Comparison of ENCODE assay signal across 23 cellular contexts in the genomic region with DNA sequence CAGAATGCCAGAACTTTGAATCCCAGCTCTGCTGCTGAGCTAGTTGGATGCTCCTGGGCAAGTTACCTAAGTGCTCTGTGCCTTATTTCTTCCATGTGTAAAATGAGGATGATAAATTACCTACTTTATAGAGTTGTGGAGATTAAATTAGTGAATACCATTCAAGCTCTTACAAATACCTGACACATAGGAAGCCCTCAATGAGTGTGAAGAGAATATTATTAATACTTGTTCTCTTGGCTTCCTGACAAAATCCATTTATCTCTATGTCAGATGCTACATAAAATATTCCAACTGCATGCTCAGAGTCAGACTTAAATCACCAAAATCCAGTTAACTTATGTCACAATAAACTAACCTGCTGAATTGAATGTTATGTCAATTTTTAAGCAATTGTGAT. TPM values are rescaled to one million over a fixed set of nuclear protein-coding genes. Genes with fewer than 3 reads are reported as not detected.
A peak's percentile ranks its signal among the peaks of the same experiment; 100 is the strongest.
DNase-seq lines count a peak whose midpoint lies in the region; ATAC-seq, FAIRE-seq and TF ChIP-seq lines count a peak whose summit lies in the region.
"Had no signal": no experiment of that assay in that cellular context is flagged by ENCODE, and none has a peak within 500 bp of the region (broad histone marks: within the 10 kb centered on the region; RNA-seq: fewer than 3 reads in every experiment).

No MANE protein-coding gene starts in this region.

- no peaks in the 10 kb centered on the region for H4K20me1 ChIP-seq in IMR-90 (ENCODE audit: insufficient read depth, low read length)
- H4K20me1 ChIP-seq: BLaER1 had no signal

- no peak overlapping the region for H2AK9ac ChIP-seq in IMR-90 (replicated peaks; ENCODE audit: low read depth, low read length, poor library complexity)

- no peak overlapping the region for H2AK5ac ChIP-seq in IMR-90 (ENCODE audit: low read depth, low read length)

- H3K23ac ChIP-seq in IMR-90 (ENCODE audit: low read depth, low read length) = no peak overlapping the region

- no peaks in the 10 kb centered on the region for H3K27me3 Mint-ChIP-seq in activated CD4-positive, alpha-beta T cell treated with anti-CD3 and anti-CD28 coated beads, Interleukin-2, amount 10 ng/mL, durations not matched to agents 7 days and 5 days

- H3K36me3 Mint-ChIP-seq in activated CD4-positive, alpha-beta T cell treated with anti-CD3 and anti-CD28 coated beads, Interleukin-2, amount 10 ng/mL, durations not matched to agents 7 days and 5 days (ENCODE audit: low read depth) = no peaks in the 10 kb centered on the region
- H3K36me3 Mint-ChIP-seq: CD14-positive monocyte; CD4-positive, alpha-beta memory T cell; CD4-positive, CD25-positive, alpha-beta regulatory T cell; CD8-positive, alpha-beta memory T cell had no signal

- H3K18ac ChIP-seq in IMR-90 (ENCODE audit: low read depth, low read length) = no peak overlapping the region

- H3K14ac ChIP-seq in IMR-90 (replicated peaks; ENCODE audit: low read depth, low read length) = no peak overlapping the region

- TF ChIP-seq POLR2A in IMR-90 (IDR thresholded peaks at IDR 0.05; ENCODE audit: low read depth, low read length) = no peak

- intact Hi-C loops in IMR-90 (cut with micrococcal nuclease) = loop anchor here (10.0 kb wide), 1 partner anchor 45 kb away; the partner anchor contains the start of gene CCBE1

- peaks cover 4% of the 10 kb centered on the region; the same call in 1 of the 2 replicates for H3K9me3 ChIP-seq in IMR-90 (ENCODE audit: control insufficient read depth, insufficient read depth, low read length)
- no peaks in the 10 kb centered on the region for H3K9me3 ChIP-seq in RWPE2 (ENCODE audit: severe bottlenecking)
- H3K9me3 ChIP-seq: A549, BE2C had no signal

- H2BK120ac ChIP-seq in IMR-90 (ENCODE audit: low read depth, low read length) = peak overlapping the region; percentile 42; the same call in 1 of the 2 replicates

- no peak overlapping the region for H2BK15ac ChIP-seq in IMR-90 (ENCODE audit: low read depth, low read length)

- CTCF ChIA-PET in IMR-90 (lab: Yijun Ruan, JAX) = no interaction called here
- CTCF ChIA-PET in activated CD4-positive, alpha-beta T cell treated with anti-CD3 and anti-CD28 coated beads, Interleukin-2, amount 10 ng/mL, durations not matched to agents 7 days and 5 days (lab: Charles Lee) = no interaction called here

- POLR2A ChIA-PET in IMR-90 (lab: Charles Lee; ENCODE audit: unreplicated experiment) = no interaction called here
- POLR2A ChIA-PET in activated CD4-positive, alpha-beta T cell treated with anti-CD3 and anti-CD28 coated beads, Interleukin-2, amount 10 ng/mL, durations not matched to agents 7 days and 5 days (lab: Charles Lee) = no interaction called here

- no peak overlapping the region for H3K56ac ChIP-seq in IMR-90 (ENCODE audit: extremely low read depth, insufficient read depth, low read length)

- BruUV-seq in IMR-90 (replicated peaks; lab: Mats Ljungman, UMichigan) = no TSS peak

- no peaks in the 10 kb centered on the region for H3K36me3 ChIP-seq in IMR-90 (ENCODE audit: control insufficient read depth, insufficient read depth, low read length)
- H3K36me3 ChIP-seq in RWPE2 (ENCODE audit: low read depth) = no peaks in the 10 kb centered on the region
- H3K36me3 ChIP-seq: BE2C, BLaER1 had no signal

- H3K27ac Mint-ChIP-seq in activated CD4-positive, alpha-beta T cell treated with anti-CD3 and anti-CD28 coated beads, Interleukin-2, amount 10 ng/mL, durations not matched to agents 7 days and 5 days = no peak overlapping the region
- H3K27ac Mint-ChIP-seq: CD14-positive monocyte; CD4-positive, alpha-beta memory T cell; CD4-positive, CD25-positive, alpha-beta regulatory T cell; CD8-positive, alpha-beta memory T cell had no signal

- H3K4me1 ChIP-seq in IMR-90 (ENCODE audit: control insufficient read depth, insufficient read depth, low read length) (peaks cover 24% of the 10 kb centered on the region), RWPE2 (ENCODE audit: insufficient read depth, poor library complexity, severe bottlenecking) (peaks cover 17% of the 10 kb centered on the region)
- H3K4me1 ChIP-seq: BLaER1 had no signal

- DNase-seq in D721Med (ENCODE audit: insufficient read length, low spot score) (peak; percentile 7), IMR-90 (no peak), RWPE2 (ENCODE audit: low spot score) (no peak), Kasumi-1 (lab: John Stamatoyannopoulos, UW) (no peak), AG08395 (ENCODE audit: low spot score) (no peak), retina (no peak)
- no peak for DNase-seq in activated CD4-positive, alpha-beta T cell treated with anti-CD3 and anti-CD28 coated beads, Interleukin-2, amount 10 ng/mL, durations not matched to agents 7 days and 5 days
- DNase-seq: BE2C; C1 segment of cervical spinal cord; CD4-positive, alpha-beta memory T cell; CD4-positive, CD25-positive, alpha-beta regulatory T cell; CD8-positive, alpha-beta memory T cell; COR-L47; DMS79 treated with DMSO at 0.1 percent for 48 hours; GF-D8 had no signal

- no peak overlapping the region for H4K91ac ChIP-seq in IMR-90 (ENCODE audit: insufficient read depth, low read depth, low read length)

- peak overlapping the region; percentile 43; the same call in 1 of the 2 replicates for H3K4ac ChIP-seq in IMR-90 (ENCODE audit: low read depth, low read length)

- dilution Hi-C loops in IMR-90 (cut with HindIII; ENCODE audit: low sequenced_read_pairs, unreplicated experiment) = no loop called here

- no peaks in the 10 kb centered on the region for H3K9me3 Mint-ChIP-seq in activated CD4-positive, alpha-beta T cell treated with anti-CD3 and anti-CD28 coated beads, Interleukin-2, amount 10 ng/mL, durations not matched to agents 7 days and 5 days

- no peak for TF ChIP-seq CTCF in D721Med (IDR thresholded peaks at IDR 0.05; ENCODE audit: insufficient read depth, missing control alignments)
- TF ChIP-seq CTCF in IMR-90 (conservative IDR thresholded peaks at IDR 0.05; ENCODE audit: low read depth, low read length) = no peak
- no peak for TF ChIP-seq CTCF in RWPE2 (IDR thresholded peaks at IDR 0.05; ENCODE audit: poor library complexity, severe bottlenecking)

- no peaks in the 10 kb centered on the region for H3K79me1 ChIP-seq in IMR-90 (ENCODE audit: low read depth in 1 of 2, low read length in 2 of 2)

- peaks cover 14% of the 10 kb centered on the region for H3K9me1 ChIP-seq in IMR-90 (ENCODE audit: insufficient read depth, low read length)

- no peak overlapping the region for H2BK5ac ChIP-seq in IMR-90 (ENCODE audit: low read depth, low read length, poor library complexity, severe bottlenecking)

- no peak for FAIRE-seq in D721Med (lab: Jason Lieb, UNC)
- FAIRE-seq: A549, G401.6, GM12891, GM19239 had no signal

- no peak for TF ChIP-seq RAD21 in IMR-90 (IDR thresholded peaks at IDR 0.05; ENCODE audit: low read length)

- no peak overlapping the region for H3K4me2 ChIP-seq in IMR-90 (ENCODE audit: low read depth, low read length)
- H3K4me2 ChIP-seq: A549, BLaER1 had no signal

- no peak for ATAC-seq in IMR-90 (ENCODE audit: low read depth)
- no peak for ATAC-seq in RWPE2 (ENCODE audit: low read depth)
- ATAC-seq in SK-N-SH treated with all-trans-retinoic acid at 6 μM for 48 hours = no peak
- ATAC-seq: A549 had no signal

- H2BK20ac ChIP-seq in IMR-90 (ENCODE audit: low read depth, low read length) = no peak overlapping the region

- H3K4me3 ChIP-seq in IMR-90 (ENCODE audit: insufficient read depth, low read depth, low read length) = no peak overlapping the region
- H3K4me3 ChIP-seq in RWPE2 (ENCODE audit: severe bottlenecking) = no peak overlapping the region
- H3K4me3 ChIP-seq: A549, BLaER1 had no signal

- no peak overlapping the region for H3K27ac ChIP-seq in IMR-90 (ENCODE audit: insufficient read depth, low read length)
- H3K27ac ChIP-seq in RWPE2 (ENCODE audit: poor library complexity, severe bottlenecking) = peak overlapping the region; percentile 43
- H3K27ac ChIP-seq: 22Rv1, BLaER1 had no signal

- no peak overlapping the region for H3K9ac ChIP-seq in IMR-90 (ENCODE audit: low read depth, low read length)
- H3K9ac ChIP-seq: BLaER1 had no signal

- in situ Hi-C loops in IMR-90 (cut with MboI; ENCODE audit: low sequenced_read_pairs) = no loop called here

- H4K8ac ChIP-seq in IMR-90 (ENCODE audit: low read depth in 2 of 2, low read length in 2 of 2) = no peak overlapping the region

- no peak overlapping the region for H4K5ac ChIP-seq in IMR-90 (ENCODE audit: low read depth, low read length)

- no peaks in the 10 kb centered on the region for H3K27me3 ChIP-seq in IMR-90 (ENCODE audit: control insufficient read depth, insufficient read depth, low read length)
- no peaks in the 10 kb centered on the region for H3K27me3 ChIP-seq in RWPE2 (ENCODE audit: insufficient read depth, poor library complexity, severe bottlenecking)
- H3K27me3 ChIP-seq: BE2C, BLaER1 had no signal

- H3K4me3 Mint-ChIP-seq in activated CD4-positive, alpha-beta T cell treated with anti-CD3 and anti-CD28 coated beads, Interleukin-2, amount 10 ng/mL, durations not matched to agents 7 days and 5 days = no peak overlapping the region
- H3K4me3 Mint-ChIP-seq: CD14-positive monocyte; CD4-positive, alpha-beta memory T cell; CD4-positive, CD25-positive, alpha-beta regulatory T cell; CD8-positive, alpha-beta memory T cell had no signal

- no peaks in the 10 kb centered on the region for H3K4me1 Mint-ChIP-seq in activated CD4-positive, alpha-beta T cell treated with anti-CD3 and anti-CD28 coated beads, Interleukin-2, amount 10 ng/mL, durations not matched to agents 7 days and 5 days
- H3K4me1 Mint-ChIP-seq: CD14-positive monocyte; CD4-positive, alpha-beta memory T cell; CD8-positive, alpha-beta memory T cell had no signal

- no peak overlapping the region for H2AFZ ChIP-seq in IMR-90 (replicated peaks; ENCODE audit: low read length, poor library complexity)

TF ChIP-seq in IMR-90, 13 proteins besides CTCF, POLR2A, EP300 and RAD21:
- no peak for TF ChIP-seq RFX5 (IDR thresholded peaks at IDR 0.05; ENCODE audit: low read depth, low read length)
TF ChIP-seq in IMR-90: peak in this region for 0.

TF ChIP-seq in SK-N-SH treated with all-trans-retinoic acid at 6 μM for 48 hours, 23 proteins besides CTCF, POLR2A, EP300 and RAD21 (continues in another document):
- TF ChIP-seq ZFP3 (CRISPR knock-in tag; IDR thresholded peaks at IDR 0.05) (no peak), RARB (CRISPR knock-in tag; IDR thresholded peaks at IDR 0.05) (no peak), ZFP30 (CRISPR knock-in tag; IDR thresholded peaks at IDR 0.05) (no peak), SNAI2 (CRISPR knock-in tag; IDR thresholded peaks at IDR 0.05) (no peak)

RNA-seq across cellular contexts. Expression of gene CCBE1, which starts 42.9 kb away (rescaled TPM):
- total RNA-seq in IMR-90 (2012; rRNA removed) = 93.9 and 148 TPM in 2 replicates
- 64.8 and 65.1 TPM in 2 replicates for polyA plus RNA-seq in IMR-90 (2012; rRNA removed)
- 37.7 and 114 TPM in 2 replicates for polyA plus RNA-seq in IMR-90 (2012; cell fraction: cytosol; rRNA removed)
- 22.9 and 25.9 TPM in 2 replicates for polyA plus RNA-seq in IMR-90 (2012; cell fraction: nucleus; rRNA removed; ENCODE audit: low replicate concordance)
- total RNA-seq in activated CD4-positive, alpha-beta T cell treated with anti-CD3 and anti-CD28 coated beads, Interleukin-2, amount 10 ng/mL, durations not matched to agents 7 days and 5 days = not detected
- total RNA-seq: CD4-positive, alpha-beta memory T cell; CD4-positive, CD25-positive, alpha-beta regulatory T cell; CD8-positive, alpha-beta memory T cell had no signal
- polyA plus RNA-seq: CD14-positive monocyte; CD4-positive, alpha-beta memory T cell; CD4-positive, CD25-positive, alpha-beta regulatory T cell; CD8-positive, alpha-beta memory T cell had no signal

Comparison
In these comparisons a context has a peak if more than half of its experiments do, and no peak if none do; other contexts are left out.
1. RNA of gene CCBE1, which starts 42.9 kb away (total RNA-seq): 93.9 to 148 TPM in IMR-90; not detected in activated CD4-positive, alpha-beta T cell treated with anti-CD3 and anti-CD28 coated beads, Interleukin-2, amount 10 ng/mL, durations not matched to agents 7 days and 5 days; every median in the first group is over 10 times any median in the second.